15 cellular contexts compared by ENCODE assay signal in genomic region chr16:66871363-66871762, GRCh38. TPM values are rescaled to one million over a fixed set of nuclear protein-coding genes. Genes with fewer than 3 reads are reported as not detected.
DNase-seq lines count a peak whose midpoint lies in the region; ATAC-seq, FAIRE-seq and TF ChIP-seq lines count a peak whose summit lies in the region.
"Not testable (repeated sequence)": the region's sequence is repeated elsewhere in the genome, so short reads cannot be mapped to it uniquely, and the experiment has no call there.
"Had no signal": no experiment of that assay in that cellular context is flagged by ENCODE, and none has a peak within 500 bp of the region (broad histone marks: within the 10 kb centered on the region; RNA-seq: fewer than 3 reads in every experiment).

No MANE protein-coding gene starts in this region.

- H3K9me3 Mint-ChIP-seq in activated T-helper 1 cell treated with anti-CD3 and anti-CD28 coated beads, Interleukin-12 subunit alpha, Interleukin-12 subunit beta, Interleukin-2, Interleukin-4 antibody, amounts not matched to agents 30 ng/mL and 10 ng/mL and 1 ng/mL, durations not matched to agents 14 hours and 24 hours and 36 hours; immature natural killer cell; natural killer cell: not testable (repeated sequence)

- in situ Hi-C loops in HepG2 (cut with HindIII; ENCODE audit: extremely low pct_ligation_motif_present, low pct_unique_long_range_greater_than_20kb): loop anchor here (25.0 kb wide), 1 partner anchor 459 kb away; no protein-coding TSS in a partner anchor

- intact Hi-C loops in activated T-helper 1 cell treated with anti-CD3 and anti-CD28 coated beads, Interleukin-12 subunit alpha, Interleukin-12 subunit beta, Interleukin-2, Interleukin-4 antibody, amounts not matched to agents 30 ng/mL and 10 ng/mL and 1 ng/mL, durations not matched to agents 14 hours and 24 hours and 36 hours (cut with micrococcal nuclease): loop anchor here (5.0 kb wide), 3 partner anchors 124 to 319 kb away; partner anchors contain the start of genes CKLF and TK2
- intact Hi-C loops in HepG2 (cut with micrococcal nuclease; ENCODE audit: unreplicated experiment): loop anchor here (5.0 kb wide), 1 partner anchor 209 kb away; no protein-coding TSS in a partner anchor
- intact Hi-C loops in natural killer cell (cut with micrococcal nuclease): loop anchor here (5.0 to 10.0 kb wide), 2 partner anchors 144 to 267 kb away; partner anchors contain the start of gene CMTM3

- not testable (repeated sequence) for DNase-seq in activated T-helper 1 cell treated with anti-CD3 and anti-CD28 coated beads, Interleukin-12 subunit alpha, Interleukin-12 subunit beta, Interleukin-2, Interleukin-4 antibody, amounts not matched to agents 30 ng/mL and 10 ng/mL and 1 ng/mL, durations not matched to agents 14 hours and 24 hours and 36 hours (ENCODE audit: low spot score); immature natural killer cell; HepG2 (ENCODE audit: low spot score); natural killer cell; small intestine

- not testable (repeated sequence) for H3K27ac ChIP-seq in HEK293 (ENCODE audit: extremely low read depth, low read depth, low read length); HepG2 (ENCODE audit: extremely low read length, insufficient read depth, low read length)
- H3K27ac ChIP-seq in small intestine (ENCODE audit: low read depth in 1 of 2, low read length in 1 of 2): peak overlapping the region; percentile 52 to 70

- H3K4me3 Mint-ChIP-seq in activated T-helper 1 cell treated with anti-CD3 and anti-CD28 coated beads, Interleukin-12 subunit alpha, Interleukin-12 subunit beta, Interleukin-2, Interleukin-4 antibody, amounts not matched to agents 30 ng/mL and 10 ng/mL and 1 ng/mL, durations not matched to agents 14 hours and 24 hours and 36 hours: not testable (repeated sequence)
- H3K4me3 Mint-ChIP-seq in immature natural killer cell (peak overlapping the region in 3 of 5 donors; percentile 18 to 48 (median 38)), natural killer cell (peak overlapping the region; percentile 19)

- FAIRE-seq in HepG2 (lab: Jason Lieb, UNC); small intestine (lab: Jason Lieb, UNC): not testable (repeated sequence)

- not testable (repeated sequence) for H2AFZ ChIP-seq in HepG2 (ENCODE audit: low read length)

- H3K36me3 ChIP-seq in HEK293 (ENCODE audit: control insufficient read depth in 2 of 2, insufficient read depth in 1 of 2, low read length in 2 of 2); HepG2 (replicated peaks in 1 of 2; ENCODE audit: control insufficient read depth in 1 of 2, insufficient read depth in 2 of 2, low read length in 2 of 2); small intestine (ENCODE audit: control insufficient read depth in 2 of 2, insufficient read depth in 2 of 2, low read length in 2 of 2): not testable (repeated sequence)

- H3K9me3 ChIP-seq in HEK293 (ENCODE audit: control insufficient read depth, insufficient read depth, low read depth, low read length); HepG2 (ENCODE audit: low read length); small intestine (ENCODE audit: control insufficient read depth, low read depth): not testable (repeated sequence)

- not testable (repeated sequence) for H3K4me3 ChIP-seq in HEK293 (ENCODE audit: low read depth, low read length); HepG2 (replicated peaks in 1 of 3; ENCODE audit: insufficient read depth in 1 of 3, low read depth in 2 of 3, low read length in 3 of 3); small intestine (ENCODE audit: low read depth in 1 of 2, low read length in 2 of 2)

- TF ChIP-seq RAD21 in HepG2 (CRISPR knock-in tag; IDR thresholded peaks at IDR 0.05): not testable (repeated sequence)

- CTCF ChIA-PET in HEK293 (lab: Yijun Ruan, JAX): interaction anchor here (0.6 to 7.5 kb wide), 7 partner anchors 11 to 224 kb away, joined by 3 to 74 read pairs (median 4); partner anchors contain the start of gene NAE1
- CTCF ChIA-PET in HepG2 (lab: Yijun Ruan, JAX; ENCODE audit: low intra/inter-chr PET ratio, low total read pairs): not testable (repeated sequence)

- not testable (repeated sequence) for ATAC-seq in HepG2, natural killer cell

- not testable (repeated sequence) for H3K4me2 ChIP-seq in HepG2 (ENCODE audit: low read depth, low read length)

- H3K4me1 Mint-ChIP-seq in activated T-helper 1 cell treated with anti-CD3 and anti-CD28 coated beads, Interleukin-12 subunit alpha, Interleukin-12 subunit beta, Interleukin-2, Interleukin-4 antibody, amounts not matched to agents 30 ng/mL and 10 ng/mL and 1 ng/mL, durations not matched to agents 14 hours and 24 hours and 36 hours (ENCODE audit: low read depth): peaks cover 57% of the 10 kb centered on the region
- H3K4me1 Mint-ChIP-seq in immature natural killer cell: peaks cover 39 to 48% of the 10 kb centered on the region in 2 donors
- peaks cover 25 to 42% of the 10 kb centered on the region in 2 donors for H3K4me1 Mint-ChIP-seq in natural killer cell

- H3K36me3 Mint-ChIP-seq in activated T-helper 1 cell treated with anti-CD3 and anti-CD28 coated beads, Interleukin-12 subunit alpha, Interleukin-12 subunit beta, Interleukin-2, Interleukin-4 antibody, amounts not matched to agents 30 ng/mL and 10 ng/mL and 1 ng/mL, durations not matched to agents 14 hours and 24 hours and 36 hours (ENCODE audit: low read depth); immature natural killer cell; natural killer cell: not testable (repeated sequence)

- not testable (repeated sequence) for H3K9ac ChIP-seq in HepG2 (ENCODE audit: insufficient read depth, low read depth, low read length)

- H3K4me1 ChIP-seq in HEK293 (ENCODE audit: control insufficient read depth, insufficient read depth, low read length); small intestine (ENCODE audit: control insufficient read depth in 2 of 2, insufficient read depth in 1 of 2, low read depth in 1 of 2, low read length in 1 of 2): not testable (repeated sequence)
- H3K4me1 ChIP-seq in HepG2 (ENCODE audit: insufficient read depth, low read length): peaks cover 30% of the 10 kb centered on the region

- TF ChIP-seq CTCF in HEK293 (tag by site-specific recombination; IDR thresholded peaks at IDR 0.05); HepG2 (CRISPR knock-in tag; IDR thresholded peaks at IDR 0.05); natural killer cell (IDR thresholded peaks at IDR 0.05): not testable (repeated sequence)

- H3K27ac Mint-ChIP-seq in activated T-helper 1 cell treated with anti-CD3 and anti-CD28 coated beads, Interleukin-12 subunit alpha, Interleukin-12 subunit beta, Interleukin-2, Interleukin-4 antibody, amounts not matched to agents 30 ng/mL and 10 ng/mL and 1 ng/mL, durations not matched to agents 14 hours and 24 hours and 36 hours: peak overlapping the region; percentile 48
- H3K27ac Mint-ChIP-seq in immature natural killer cell (peak overlapping the region in 5 of 6 donors; percentile 7 to 85 (median 59)), natural killer cell (peak overlapping the region in 1 of 2 donors; percentile 51)

- not testable (repeated sequence) for H3K27me3 Mint-ChIP-seq in activated T-helper 1 cell treated with anti-CD3 and anti-CD28 coated beads, Interleukin-12 subunit alpha, Interleukin-12 subunit beta, Interleukin-2, Interleukin-4 antibody, amounts not matched to agents 30 ng/mL and 10 ng/mL and 1 ng/mL, durations not matched to agents 14 hours and 24 hours and 36 hours (ENCODE audit: insufficient read depth); immature natural killer cell (ENCODE audit: low read depth in 3 of 3); natural killer cell (ENCODE audit: low read depth in 2 of 2)

- not testable (repeated sequence) for TF ChIP-seq POLR2A in HepG2 (IDR thresholded peaks at IDR 0.05; ENCODE audit: insufficient read depth in 1 of 2, low read depth in 2 of 2, low read length in 2 of 2)

- H3K79me2 ChIP-seq in HepG2 (ENCODE audit: insufficient read depth, low read length): not testable (repeated sequence)

- not testable (repeated sequence) for TF ChIP-seq EP300 in HepG2 (IDR thresholded peaks at IDR 0.05; ENCODE audit: low read depth in 2 of 2, low read length in 2 of 2); HepG2 (CRISPR knock-in tag; IDR thresholded peaks at IDR 0.05; ENCODE audit: borderline replicate concordance)

- not testable (repeated sequence) for H4K20me1 ChIP-seq in HepG2 (ENCODE audit: insufficient read depth, low read length)

- H3K27me3 ChIP-seq in HepG2 (ENCODE audit: control insufficient read depth in 1 of 2, insufficient read depth in 2 of 2, low read length in 2 of 2); small intestine (ENCODE audit: control insufficient read depth in 2 of 2, insufficient read depth in 2 of 2, low read length in 2 of 2): not testable (repeated sequence)

- 29% methylated on average over 2 of the region's 2 CpGs for WGBS in HepG2 (ENCODE audit: low lambda C conversion rate)
- WGBS in small intestine, 3 donors: 55 to 74% (median 61%) methylated on average over 2 of the region's 2 CpGs

- BruUV-seq in HepG2 (replicated peaks; lab: Mats Ljungman, UMichigan): not testable (repeated sequence)

- POLR2A ChIA-PET in HEK293 (lab: Yijun Ruan, JAX); HepG2 (lab: Yijun Ruan, JAX): not testable (repeated sequence)

RNA-seq across cellular contexts. Expression of gene PDP2, which starts 9.0 kb away (rescaled TPM):
- 43.3 and 52.2 TPM in 2 replicates for total RNA-seq in activated T-helper 1 cell treated with anti-CD3 and anti-CD28 coated beads, Interleukin-12 subunit alpha, Interleukin-12 subunit beta, Interleukin-2, Interleukin-4 antibody, amounts not matched to agents 30 ng/mL and 10 ng/mL and 1 ng/mL, durations not matched to agents 14 hours and 24 hours and 36 hours
- polyA plus RNA-seq in immature natural killer cell: 1 to 10 TPM in 2 of 3 donors, not detected in 1; 2.2 to 3.1 TPM
- 15.8 and 38.2 TPM in 2 replicates for total RNA-seq in HepG2 (2016; rRNA removed; fragmentation: Illumina TruSeq; extraction: Trizol)
- 1.8 and 2.5 TPM in 2 replicates for total RNA-seq in HepG2 (2016; cell fraction: cytosol; rRNA removed; fragmentation: Illumina TruSeq; extraction: Trizol; ENCODE audit: low read depth)
- 16.2 and 31.7 TPM in 2 replicates for total RNA-seq in HepG2 (2016; cell fraction: insoluble cytoplasmic fraction; rRNA removed; fragmentation: Illumina TruSeq; extraction: Trizol)
- 8.4 and 10.1 TPM in 2 replicates for total RNA-seq in HepG2 (2016; cell fraction: membrane; rRNA removed; fragmentation: Illumina TruSeq; extraction: Trizol)
- 17.0 and 17.2 TPM in 2 replicates for total RNA-seq in HepG2 (2016; cell fraction: nucleus; rRNA removed; fragmentation: Illumina TruSeq; extraction: Trizol)
- 12.2 and 12.8 TPM in 2 replicates for polyA plus RNA-seq in HepG2 (2011; rRNA removed)
- polyA plus RNA-seq in HepG2 (2011; cell fraction: cytosol; rRNA removed): 8.3 and 11.7 TPM in 2 replicates
- polyA plus RNA-seq in HepG2 (2011; cell fraction: nucleus; rRNA removed): 10.2 and 12.4 TPM in 2 replicates
- 7.7 and 9.5 TPM in 2 replicates for polyA plus RNA-seq in HepG2 (2012)
- 0.66 and 1.1 TPM in 2 replicates for polyA plus RNA-seq in HepG2 (2016; cell fraction: cytosol; fragmentation: Illumina TruSeq; extraction: Trizol; ENCODE audit: low read depth)
- 17.5 and 18.0 TPM in 2 replicates for polyA plus RNA-seq in HepG2 (2016; cell fraction: insoluble cytoplasmic fraction; fragmentation: Illumina TruSeq; extraction: Trizol; ENCODE audit: low read depth)
- polyA plus RNA-seq in HepG2 (2016; cell fraction: membrane; fragmentation: Illumina TruSeq; extraction: Trizol; ENCODE audit: low read depth): 2.9 and 3.2 TPM in 2 replicates
- 19.4 and 23.4 TPM in 2 replicates for polyA plus RNA-seq in HepG2 (2016; cell fraction: nucleus; fragmentation: Illumina TruSeq; extraction: Trizol; ENCODE audit: insufficient read depth, low read depth)
- polyA minus RNA-seq in HepG2 (2011; rRNA and poly(A)+ RNA removed; ENCODE audit: low replicate concordance): 46.5 and 49.0 TPM in 2 replicates
- 10.5 and 12.8 TPM in 2 replicates for polyA minus RNA-seq in HepG2 (2011; cell fraction: cytosol; rRNA and poly(A)+ RNA removed)
- polyA minus RNA-seq in HepG2 (2011; cell fraction: nucleus; rRNA and poly(A)+ RNA removed): 10.0 and 15.5 TPM in 2 replicates
- 10 to 100 TPM; 10.2 to 16.5 (median 11.0) TPM for total RNA-seq in natural killer cell
- polyA plus RNA-seq in small intestine: 1 to 10 TPM; 1.6 to 6.0 (median 2.7) TPM

RNA-seq across cellular contexts. Expression of gene CA7, which starts 27.1 kb away (rescaled TPM):
- 0.13 and 0.39 TPM in 2 replicates for total RNA-seq in activated T-helper 1 cell treated with anti-CD3 and anti-CD28 coated beads, Interleukin-12 subunit alpha, Interleukin-12 subunit beta, Interleukin-2, Interleukin-4 antibody, amounts not matched to agents 30 ng/mL and 10 ng/mL and 1 ng/mL, durations not matched to agents 14 hours and 24 hours and 36 hours
- polyA plus RNA-seq in immature natural killer cell (under 1 TPM; 0.12 to 0.25 (median 0.17) TPM), HepG2 (2011; rRNA removed) (not detected in 2 replicates), small intestine (10 to 100 TPM in 2 of 3 donors, 1 to 10 TPM in 1; 6.4 to 89.7 (median 49.4) TPM)
- total RNA-seq in HepG2 (2016; rRNA removed; fragmentation: Illumina TruSeq; extraction: Trizol) (not detected in 2 replicates), natural killer cell (not detected)
- total RNA-seq in HepG2 (2016; cell fraction: cytosol; rRNA removed; fragmentation: Illumina TruSeq; extraction: Trizol; ENCODE audit: low read depth): not detected in 2 replicates
- total RNA-seq in HepG2 (2016; cell fraction: insoluble cytoplasmic fraction; rRNA removed; fragmentation: Illumina TruSeq; extraction: Trizol): not detected in 2 replicates
- not detected in 2 replicates for total RNA-seq in HepG2 (2016; cell fraction: membrane; rRNA removed; fragmentation: Illumina TruSeq; extraction: Trizol)
- not detected in 2 replicates for total RNA-seq in HepG2 (2016; cell fraction: nucleus; rRNA removed; fragmentation: Illumina TruSeq; extraction: Trizol)
- polyA plus RNA-seq in HepG2 (2011; cell fraction: cytosol; rRNA removed): 0.03 TPM in 1 of 2 replicates, not detected in the other
- polyA plus RNA-seq in HepG2 (2011; cell fraction: nucleus; rRNA removed): not detected in 2 replicates
- polyA plus RNA-seq in HepG2 (2012): not detected in 2 replicates
- polyA plus RNA-seq in HepG2 (2016; cell fraction: cytosol; fragmentation: Illumina TruSeq; extraction: Trizol; ENCODE audit: low read depth): 0.07 TPM in 1 of 2 replicates, not detected in the other
- polyA plus RNA-seq in HepG2 (2016; cell fraction: insoluble cytoplasmic fraction; fragmentation: Illumina TruSeq; extraction: Trizol; ENCODE audit: low read depth): not detected in 2 replicates
- not detected in 2 replicates for polyA plus RNA-seq in HepG2 (2016; cell fraction: membrane; fragmentation: Illumina TruSeq; extraction: Trizol; ENCODE audit: low read depth)
- polyA plus RNA-seq in HepG2 (2016; cell fraction: nucleus; fragmentation: Illumina TruSeq; extraction: Trizol; ENCODE audit: insufficient read depth, low read depth): not detected in 2 replicates
- polyA minus RNA-seq in HepG2 (2011; rRNA and poly(A)+ RNA removed; ENCODE audit: low replicate concordance): not detected in 2 replicates
- not detected in 2 replicates for polyA minus RNA-seq in HepG2 (2011; cell fraction: cytosol; rRNA and poly(A)+ RNA removed)
- polyA minus RNA-seq in HepG2 (2011; cell fraction: nucleus; rRNA and poly(A)+ RNA removed): not detected in 2 replicates
- total RNA-seq: Calu3; CD4-positive, alpha-beta memory T cell; Daoy; G401; H4; HFFc6 had no signal
- polyA plus RNA-seq: A549; CD4-positive, alpha-beta memory T cell had no signal

RNA-seq across cellular contexts. Expression of gene NAE1, which starts 40.6 kb away (rescaled TPM):
- total RNA-seq in activated T-helper 1 cell treated with anti-CD3 and anti-CD28 coated beads, Interleukin-12 subunit alpha, Interleukin-12 subunit beta, Interleukin-2, Interleukin-4 antibody, amounts not matched to agents 30 ng/mL and 10 ng/mL and 1 ng/mL, durations not matched to agents 14 hours and 24 hours and 36 hours: 114 and 120 TPM in 2 replicates
- polyA plus RNA-seq in immature natural killer cell: 10 to 100 TPM; 67.2 to 73.8 (median 69.8) TPM
- 206 and 279 TPM in 2 replicates for total RNA-seq in HepG2 (2016; rRNA removed; fragmentation: Illumina TruSeq; extraction: Trizol)
- 93.3 and 103 TPM in 2 replicates for total RNA-seq in HepG2 (2016; cell fraction: cytosol; rRNA removed; fragmentation: Illumina TruSeq; extraction: Trizol; ENCODE audit: low read depth)
- 210 and 281 TPM in 2 replicates for total RNA-seq in HepG2 (2016; cell fraction: insoluble cytoplasmic fraction; rRNA removed; fragmentation: Illumina TruSeq; extraction: Trizol)
- 146 and 147 TPM in 2 replicates for total RNA-seq in HepG2 (2016; cell fraction: membrane; rRNA removed; fragmentation: Illumina TruSeq; extraction: Trizol)
- total RNA-seq in HepG2 (2016; cell fraction: nucleus; rRNA removed; fragmentation: Illumina TruSeq; extraction: Trizol): 127 and 139 TPM in 2 replicates
- polyA plus RNA-seq in HepG2 (2011; rRNA removed): 68.2 and 95.7 TPM in 2 replicates
- polyA plus RNA-seq in HepG2 (2011; cell fraction: cytosol; rRNA removed): 27.0 and 39.4 TPM in 2 replicates
- 79.6 and 104 TPM in 2 replicates for polyA plus RNA-seq in HepG2 (2011; cell fraction: nucleus; rRNA removed)
- polyA plus RNA-seq in HepG2 (2012): 71.6 and 101 TPM in 2 replicates
- polyA plus RNA-seq in HepG2 (2016; cell fraction: cytosol; fragmentation: Illumina TruSeq; extraction: Trizol; ENCODE audit: low read depth): 66.8 and 90.6 TPM in 2 replicates
- polyA plus RNA-seq in HepG2 (2016; cell fraction: insoluble cytoplasmic fraction; fragmentation: Illumina TruSeq; extraction: Trizol; ENCODE audit: low read depth): 229 TPM in 2 replicates
- 102 and 113 TPM in 2 replicates for polyA plus RNA-seq in HepG2 (2016; cell fraction: membrane; fragmentation: Illumina TruSeq; extraction: Trizol; ENCODE audit: low read depth)
- 156 and 166 TPM in 2 replicates for polyA plus RNA-seq in HepG2 (2016; cell fraction: nucleus; fragmentation: Illumina TruSeq; extraction: Trizol; ENCODE audit: insufficient read depth, low read depth)
- polyA minus RNA-seq in HepG2 (2011; rRNA and poly(A)+ RNA removed; ENCODE audit: low replicate concordance): 14.2 and 16.7 TPM in 2 replicates
- 26.9 and 31.3 TPM in 2 replicates for polyA minus RNA-seq in HepG2 (2011; cell fraction: cytosol; rRNA and poly(A)+ RNA removed)
- 96.7 and 111 TPM in 2 replicates for polyA minus RNA-seq in HepG2 (2011; cell fraction: nucleus; rRNA and poly(A)+ RNA removed)
- 10 to 100 TPM; 77.3 to 97.0 (median 78.5) TPM for total RNA-seq in natural killer cell
- polyA plus RNA-seq in small intestine: 10 to 100 TPM; 39.4 to 49.9 (median 44.3) TPM

RNA-seq across cellular contexts. Expression of gene CDH16, which starts 47.3 kb away (rescaled TPM):
- total RNA-seq in activated T-helper 1 cell treated with anti-CD3 and anti-CD28 coated beads, Interleukin-12 subunit alpha, Interleukin-12 subunit beta, Interleukin-2, Interleukin-4 antibody, amounts not matched to agents 30 ng/mL and 10 ng/mL and 1 ng/mL, durations not matched to agents 14 hours and 24 hours and 36 hours: not detected in 2 replicates
- polyA plus RNA-seq in immature natural killer cell (not detected), HepG2 (2011; rRNA removed) (2.7 and 5.3 TPM in 2 replicates), small intestine (1 to 10 TPM in 2 of 3 donors, under 1 TPM in 1; 0.91 to 5.4 (median 3.5) TPM)
- total RNA-seq in HepG2 (2016; rRNA removed; fragmentation: Illumina TruSeq; extraction: Trizol) (3.2 and 3.9 TPM in 2 replicates), natural killer cell (not detected)
- total RNA-seq in HepG2 (2016; cell fraction: cytosol; rRNA removed; fragmentation: Illumina TruSeq; extraction: Trizol; ENCODE audit: low read depth): 0.30 and 0.53 TPM in 2 replicates
- total RNA-seq in HepG2 (2016; cell fraction: insoluble cytoplasmic fraction; rRNA removed; fragmentation: Illumina TruSeq; extraction: Trizol): 1.7 and 4.2 TPM in 2 replicates
- 0.96 and 1.3 TPM in 2 replicates for total RNA-seq in HepG2 (2016; cell fraction: membrane; rRNA removed; fragmentation: Illumina TruSeq; extraction: Trizol)
- total RNA-seq in HepG2 (2016; cell fraction: nucleus; rRNA removed; fragmentation: Illumina TruSeq; extraction: Trizol): 3.7 and 4.8 TPM in 2 replicates
- polyA plus RNA-seq in HepG2 (2011; cell fraction: cytosol; rRNA removed): 2.4 and 2.7 TPM in 2 replicates
- 16.0 and 18.1 TPM in 2 replicates for polyA plus RNA-seq in HepG2 (2011; cell fraction: nucleus; rRNA removed)
- polyA plus RNA-seq in HepG2 (2012): 4.3 and 7.8 TPM in 2 replicates
- polyA plus RNA-seq in HepG2 (2016; cell fraction: cytosol; fragmentation: Illumina TruSeq; extraction: Trizol; ENCODE audit: low read depth): 0.38 and 0.63 TPM in 2 replicates
- 1.7 and 2.0 TPM in 2 replicates for polyA plus RNA-seq in HepG2 (2016; cell fraction: insoluble cytoplasmic fraction; fragmentation: Illumina TruSeq; extraction: Trizol; ENCODE audit: low read depth)
- 1.2 TPM in 2 replicates for polyA plus RNA-seq in HepG2 (2016; cell fraction: membrane; fragmentation: Illumina TruSeq; extraction: Trizol; ENCODE audit: low read depth)
- 7.5 and 8.9 TPM in 2 replicates for polyA plus RNA-seq in HepG2 (2016; cell fraction: nucleus; fragmentation: Illumina TruSeq; extraction: Trizol; ENCODE audit: insufficient read depth, low read depth)
- 0.23 and 7.1 TPM in 2 replicates for polyA minus RNA-seq in HepG2 (2011; rRNA and poly(A)+ RNA removed; ENCODE audit: low replicate concordance)
- 1.1 and 2.2 TPM in 2 replicates for polyA minus RNA-seq in HepG2 (2011; cell fraction: cytosol; rRNA and poly(A)+ RNA removed)
- 2.7 and 3.3 TPM in 2 replicates for polyA minus RNA-seq in HepG2 (2011; cell fraction: nucleus; rRNA and poly(A)+ RNA removed)
- total RNA-seq: Calu3; CD4-positive, alpha-beta memory T cell; Daoy; G401; GM23338; H4; H9 had no signal
- polyA plus RNA-seq: CD4-positive, alpha-beta memory T cell; GM23338 had no signal

RNA-seq across cellular contexts. Expression of gene RRAD, which starts 54.0 kb away (rescaled TPM):
- 0.83 and 0.93 TPM in 2 replicates for total RNA-seq in activated T-helper 1 cell treated with anti-CD3 and anti-CD28 coated beads, Interleukin-12 subunit alpha, Interleukin-12 subunit beta, Interleukin-2, Interleukin-4 antibody, amounts not matched to agents 30 ng/mL and 10 ng/mL and 1 ng/mL, durations not matched to agents 14 hours and 24 hours and 36 hours
- polyA plus RNA-seq in immature natural killer cell: not detected
- 0.80 and 1.0 TPM in 2 replicates for total RNA-seq in HepG2 (2016; rRNA removed; fragmentation: Illumina TruSeq; extraction: Trizol)
- total RNA-seq in HepG2 (2016; cell fraction: cytosol; rRNA removed; fragmentation: Illumina TruSeq; extraction: Trizol; ENCODE audit: low read depth): not detected in 2 replicates
- total RNA-seq in HepG2 (2016; cell fraction: insoluble cytoplasmic fraction; rRNA removed; fragmentation: Illumina TruSeq; extraction: Trizol): 0.49 and 1.3 TPM in 2 replicates
- 0.21 and 0.34 TPM in 2 replicates for total RNA-seq in HepG2 (2016; cell fraction: membrane; rRNA removed; fragmentation: Illumina TruSeq; extraction: Trizol)
- total RNA-seq in HepG2 (2016; cell fraction: nucleus; rRNA removed; fragmentation: Illumina TruSeq; extraction: Trizol): 0.68 and 0.75 TPM in 2 replicates
- 1.1 TPM in 2 replicates for polyA plus RNA-seq in HepG2 (2011; rRNA removed)
- polyA plus RNA-seq in HepG2 (2011; cell fraction: cytosol; rRNA removed): 0.95 and 1.5 TPM in 2 replicates
- 2.5 and 3.2 TPM in 2 replicates for polyA plus RNA-seq in HepG2 (2011; cell fraction: nucleus; rRNA removed)
- 0.30 and 0.93 TPM in 2 replicates for polyA plus RNA-seq in HepG2 (2012)
- 0.19 and 0.25 TPM in 2 replicates for polyA plus RNA-seq in HepG2 (2016; cell fraction: cytosol; fragmentation: Illumina TruSeq; extraction: Trizol; ENCODE audit: low read depth)
- polyA plus RNA-seq in HepG2 (2016; cell fraction: insoluble cytoplasmic fraction; fragmentation: Illumina TruSeq; extraction: Trizol; ENCODE audit: low read depth): 0.72 and 1.1 TPM in 2 replicates
- 0.26 and 0.29 TPM in 2 replicates for polyA plus RNA-seq in HepG2 (2016; cell fraction: membrane; fragmentation: Illumina TruSeq; extraction: Trizol; ENCODE audit: low read depth)
- polyA plus RNA-seq in HepG2 (2016; cell fraction: nucleus; fragmentation: Illumina TruSeq; extraction: Trizol; ENCODE audit: insufficient read depth, low read depth): 1.2 and 1.5 TPM in 2 replicates
- polyA minus RNA-seq in HepG2 (2011; rRNA and poly(A)+ RNA removed; ENCODE audit: low replicate concordance): 0.16 and 1.7 TPM in 2 replicates
- polyA minus RNA-seq in HepG2 (2011; cell fraction: cytosol; rRNA and poly(A)+ RNA removed): 1.1 TPM in 1 of 2 replicates, not detected in the other
- polyA minus RNA-seq in HepG2 (2011; cell fraction: nucleus; rRNA and poly(A)+ RNA removed): 0.37 and 0.90 TPM in 2 replicates
- 1 to 10 TPM; 1.8 to 4.5 (median 2.8) TPM for total RNA-seq in natural killer cell
- 10 to 100 TPM in 1 of 3 donors, 1 to 10 TPM in 2; 2.2 to 10.9 (median 4.9) TPM for polyA plus RNA-seq in small intestine
- total RNA-seq: G401, GM23338, H4 had no signal
- polyA plus RNA-seq: CD4-positive, alpha-beta memory T cell had no signal
